Comparison of ENCODE assay signal across 16 cellular contexts in genomic region chr7:1694981-1695511, GRCh38. TPM values are rescaled to one million over a fixed set of nuclear protein-coding genes. Genes with fewer than 3 reads are reported as not detected.
DNase-seq lines count a peak whose midpoint lies in the region; ATAC-seq and TF ChIP-seq lines count a peak whose summit lies in the region.
"Had no signal": no experiment of that assay in that cellular context is flagged by ENCODE, and none has a peak within 500 bp of the region (broad histone marks: within the 10 kb centered on the region; RNA-seq: fewer than 3 reads in every experiment).

No MANE protein-coding gene starts in this region.

- H3K79me2 ChIP-seq in GM23338 (replicated peaks; ENCODE audit: insufficient read depth) = no peaks in the 10 kb centered on the region
- peaks cover 5% of the 10 kb centered on the region for H3K79me2 ChIP-seq in neural cell (replicated peaks; ENCODE audit: insufficient read depth, low read length)

- H3K9me3 ChIP-seq in neural cell (ENCODE audit: low read length) = no peaks in the 10 kb centered on the region
- H3K9me3 ChIP-seq: BE2C, gastrocnemius medialis, thoracic aorta had no signal

- ATAC-seq in GM23338 (no peak), GM19397 (IDR thresholded peaks at IDR 0.05; ENCODE audit: unreplicated experiment) (no peak), GM18907 (IDR thresholded peaks at IDR 0.05; ENCODE audit: unreplicated experiment) (no peak)
- no peak for ATAC-seq in activated CD8-positive, alpha-beta T cell treated with anti-CD3 and anti-CD28 coated beads, Interleukin-2, amount 10 ng/mL, durations not matched to agents 7 days and 5 days
- ATAC-seq: gastrocnemius medialis had no signal

- no peaks in the 10 kb centered on the region for H3K4me1 Mint-ChIP-seq in CD14-positive monocyte
- peaks cover 21% of the 10 kb centered on the region for H3K4me1 Mint-ChIP-seq in GM23338
- H3K4me1 Mint-ChIP-seq in activated CD8-positive, alpha-beta T cell treated with anti-CD3 and anti-CD28 coated beads, Interleukin-2, amount 10 ng/mL, durations not matched to agents 7 days and 5 days (ENCODE audit: low read depth) = no peaks in the 10 kb centered on the region
- H3K4me1 Mint-ChIP-seq: activated naive CD4-positive, alpha-beta T cell treated with anti-CD3 and anti-CD28 coated beads, Interleukin-2, amount 50 U/mL, for 24 hours; central memory CD8-positive, alpha-beta T cell had no signal

- POLR2A ChIA-PET in activated CD8-positive, alpha-beta T cell treated with anti-CD3 and anti-CD28 coated beads, Interleukin-2, amount 10 ng/mL, durations not matched to agents 7 days and 5 days (lab: Charles Lee) = no interaction called here

- CTCF ChIA-PET in activated CD8-positive, alpha-beta T cell treated with anti-CD3 and anti-CD28 coated beads, Interleukin-2, amount 10 ng/mL, durations not matched to agents 7 days and 5 days (lab: Charles Lee) = no interaction called here

- peak; percentile 32 for DNase-seq in CD14-positive monocyte (ENCODE audit: low spot score)
- DNase-seq in GM23338 (ENCODE audit: low spot score) = no peak
- peak in 8 of 10 donors; percentile 1 to 38 (median 24) for DNase-seq in dorsolateral prefrontal cortex
- DNase-seq in NK-92 treated with Interleukin-12 subunit alpha and Interleukin-12 subunit beta, amount 100 ng/mL, for 24 hours (lab: John Stamatoyannopoulos, UW) = no peak
- DNase-seq in activated CD8-positive, alpha-beta T cell treated with anti-CD3 and anti-CD28 coated beads, Interleukin-2, amount 10 ng/mL, durations not matched to agents 7 days and 5 days = no peak
- DNase-seq: activated CD4-positive, alpha-beta T cell treated with anti-CD3 and anti-CD28 coated beads, Interleukin-2, amount 50 U/mL, for 4 hours; BE2C; Kasumi-1; NCI-H82 had no signal

- no peak for TF ChIP-seq EP300 in neural cell (conservative IDR thresholded peaks at IDR 0.05; ENCODE audit: poor library complexity, severe bottlenecking)

- peak overlapping the region; percentile 82 for H3K9ac ChIP-seq in neural cell (ENCODE audit: low read length)

- H3K4me3 Mint-ChIP-seq in CD14-positive monocyte = no peak overlapping the region
- no peak overlapping the region; the same call in 2 of the 3 replicates for H3K4me3 Mint-ChIP-seq in GM23338
- H3K4me3 Mint-ChIP-seq in activated CD8-positive, alpha-beta T cell treated with anti-CD3 and anti-CD28 coated beads, Interleukin-2, amount 10 ng/mL, durations not matched to agents 7 days and 5 days = no peak overlapping the region
- H3K4me3 Mint-ChIP-seq: activated naive CD4-positive, alpha-beta T cell treated with anti-CD3 and anti-CD28 coated beads, Interleukin-2, amount 50 U/mL, for 24 hours; central memory CD8-positive, alpha-beta T cell had no signal

- H3K27me3 ChIP-seq in GM23338 (ENCODE audit: insufficient read depth) = no peaks in the 10 kb centered on the region
- peaks cover 0 to 4% (median 0%) of the 10 kb centered on the region in 45 donors for H3K27me3 ChIP-seq in dorsolateral prefrontal cortex
- H3K27me3 ChIP-seq in neural cell (ENCODE audit: insufficient read depth, low read depth, low read length) = no peaks in the 10 kb centered on the region
- H3K27me3 ChIP-seq: BE2C had no signal

- no peak overlapping the region for H3K27ac ChIP-seq in GM23338 (ENCODE audit: low read depth)
- peak overlapping the region in 5 of 59 donors; percentile 8 to 67 (median 59) for H3K27ac ChIP-seq in dorsolateral prefrontal cortex
- H3K27ac ChIP-seq in neural cell (ENCODE audit: low read length) = peak overlapping the region; percentile 91
- H3K27ac ChIP-seq: gastrocnemius medialis, thoracic aorta had no signal

- TF ChIP-seq CTCF in CD14-positive monocyte (IDR thresholded peaks at IDR 0.05) = no peak
- no peak for TF ChIP-seq CTCF in GM23338 (conservative IDR thresholded peaks at IDR 0.05; ENCODE audit: low read depth in 2 of 2)
- TF ChIP-seq CTCF in dorsolateral prefrontal cortex (IDR thresholded peaks at IDR 0.05 in 54 of 56, conservative IDR thresholded peaks at IDR 0.05 in 2 of 56; ENCODE audit: low read depth in 1 of 56, partially characterized antibody in 56 of 56) = no peak
- no peak for TF ChIP-seq CTCF in neural cell (IDR thresholded peaks at IDR 0.05; ENCODE audit: poor library complexity, severe bottlenecking)

- peaks cover 7% of the 10 kb centered on the region for H3K4me1 ChIP-seq in GM23338 (ENCODE audit: insufficient read depth)

- H3K36me3 Mint-ChIP-seq in CD14-positive monocyte (no peaks in the 10 kb centered on the region), GM23338 (ENCODE audit: low read depth) (no peaks in the 10 kb centered on the region)
- H3K36me3 Mint-ChIP-seq in activated CD8-positive, alpha-beta T cell treated with anti-CD3 and anti-CD28 coated beads, Interleukin-2, amount 10 ng/mL, durations not matched to agents 7 days and 5 days (ENCODE audit: low read depth) = no peaks in the 10 kb centered on the region
- H3K36me3 Mint-ChIP-seq: activated naive CD4-positive, alpha-beta T cell treated with anti-CD3 and anti-CD28 coated beads, Interleukin-2, amount 50 U/mL, for 24 hours had no signal

- H3K36me3 ChIP-seq in GM23338 (ENCODE audit: insufficient read depth) (no peaks in the 10 kb centered on the region), neural cell (ENCODE audit: insufficient read depth, low read length) (no peaks in the 10 kb centered on the region)
- H3K36me3 ChIP-seq: BE2C, gastrocnemius medialis, thoracic aorta had no signal

- H3K4me2 ChIP-seq in GM23338 = no peak overlapping the region
- H3K4me2 ChIP-seq in neural cell (ENCODE audit: low read length) = no peak overlapping the region

- no peaks in the 10 kb centered on the region for H3K9me2 ChIP-seq in GM23338 (ENCODE audit: insufficient read depth)
- H3K9me2 ChIP-seq in neural cell (ENCODE audit: insufficient read depth, low read length) = no peaks in the 10 kb centered on the region

- H3K4me3 ChIP-seq in GM23338 (no peak overlapping the region), dorsolateral prefrontal cortex (no peak overlapping the region), neural cell (ENCODE audit: low read length) (peak overlapping the region; percentile 57)
- H3K4me3 ChIP-seq: gastrocnemius medialis, thoracic aorta had no signal

- H3K9me3 Mint-ChIP-seq in CD14-positive monocyte = peaks cover 0 to 2% (median 0%) of the 10 kb centered on the region in 7 donors
- H3K9me3 Mint-ChIP-seq in GM23338 = no peaks in the 10 kb centered on the region; the same call in 2 of the 3 replicates
- no peaks in the 10 kb centered on the region for H3K9me3 Mint-ChIP-seq in activated CD8-positive, alpha-beta T cell treated with anti-CD3 and anti-CD28 coated beads, Interleukin-2, amount 10 ng/mL, durations not matched to agents 7 days and 5 days (ENCODE audit: insufficient read depth)
- H3K9me3 Mint-ChIP-seq: activated naive CD4-positive, alpha-beta T cell treated with anti-CD3 and anti-CD28 coated beads, Interleukin-2, amount 50 U/mL, for 24 hours; central memory CD8-positive, alpha-beta T cell had no signal

- H4K20me1 ChIP-seq in GM23338 (replicated peaks; ENCODE audit: insufficient read depth) (no peaks in the 10 kb centered on the region), neural cell (ENCODE audit: insufficient read depth) (no peaks in the 10 kb centered on the region)

- peaks cover 0 to 10% (median 7%) of the 10 kb centered on the region in 3 donors for H3K27me3 Mint-ChIP-seq in CD14-positive monocyte (ENCODE audit: low read depth in 3 of 3)
- H3K27me3 Mint-ChIP-seq in GM23338 (ENCODE audit: insufficient read depth, low read depth, poor library complexity) = peaks cover 9% of the 10 kb centered on the region
- H3K27me3 Mint-ChIP-seq in activated CD8-positive, alpha-beta T cell treated with anti-CD3 and anti-CD28 coated beads, Interleukin-2, amount 10 ng/mL, durations not matched to agents 7 days and 5 days (ENCODE audit: low read depth) = peaks cover 2% of the 10 kb centered on the region

- H3K27ac Mint-ChIP-seq in CD14-positive monocyte (no peak overlapping the region), GM23338 (0 out of 2 replicates have a peak overlapping the region, but pooled peaks have one; percentile 52)
- no peak overlapping the region for H3K27ac Mint-ChIP-seq in activated CD8-positive, alpha-beta T cell treated with anti-CD3 and anti-CD28 coated beads, Interleukin-2, amount 10 ng/mL, durations not matched to agents 7 days and 5 days
- H3K27ac Mint-ChIP-seq: activated naive CD4-positive, alpha-beta T cell treated with anti-CD3 and anti-CD28 coated beads, Interleukin-2, amount 50 U/mL, for 24 hours had no signal

- H2AFZ ChIP-seq in GM23338 (no peak overlapping the region), neural cell (ENCODE audit: low read depth, low read length) (no peak overlapping the region)

- H3F3A ChIP-seq in GM23338 (replicated peaks; ENCODE audit: low read depth) = no peaks in the 10 kb centered on the region
- H3F3A ChIP-seq in neural cell (ENCODE audit: insufficient read depth, low read length, poor library complexity, severe bottlenecking) = no peaks in the 10 kb centered on the region

- intact Hi-C loops in CD14-positive monocyte (cut with micrococcal nuclease) (no loop called here), dorsolateral prefrontal cortex (cut with DNase I) (no loop called here)

- TF ChIP-seq RAD21 in neural cell (conservative IDR thresholded peaks at IDR 0.05) = no peak

TF ChIP-seq in GM23338, 12 proteins besides CTCF, POLR2A, EP300 and RAD21:
- TF ChIP-seq CREB1 (CRISPR knock-in tag; IDR thresholded peaks at IDR 0.05; ENCODE audit: low read depth) = no peak
- TF ChIP-seq STAT1 (IDR thresholded peaks at IDR 0.05; ENCODE audit: unreplicated experiment) = no peak
- TF ChIP-seq JUNB (IDR thresholded peaks at IDR 0.05; ENCODE audit: unreplicated experiment) = no peak
- TF ChIP-seq EZH2 (IDR thresholded peaks at IDR 0.05; ENCODE audit: low read depth, unreplicated experiment) = no peak
- TF ChIP-seq EZH2phosphoT487 (IDR thresholded peaks at IDR 0.05; ENCODE audit: unreplicated experiment) = no peak
- TF ChIP-seq ZNF114 (CRISPR knock-in tag; IDR thresholded peaks at IDR 0.05) = no peak
TF ChIP-seq in GM23338: peak in this region for 0.

TF ChIP-seq in neural cell, 6 proteins besides CTCF, POLR2A, EP300 and RAD21 (continues in another document):
- no peak for TF ChIP-seq EZH2 (IDR thresholded peaks at IDR 0.05; ENCODE audit: borderline replicate concordance, insufficient read depth, low read length, poor library complexity, severe bottlenecking)
- TF ChIP-seq TAF1 (IDR thresholded peaks at IDR 0.05; ENCODE audit: low read depth) = no peak

RNA-seq across cellular contexts. Expression of gene ELFN1, which starts 25.0 kb away (rescaled TPM):
- not detected for polyA plus RNA-seq in CD14-positive monocyte
- 3.5 and 5.0 TPM in 2 replicates for total RNA-seq in GM23338 (2014; rRNA removed; shearing (Covaris generic))
- polyA plus RNA-seq in GM23338 (2016; fragmentation: Nextera tagmentation; extraction: Ambion mirVana) = 0.08 and 0.09 TPM in 2 replicates
- 1 to 10 TPM; 1.9 to 7.2 (median 3.7) TPM for total RNA-seq in dorsolateral prefrontal cortex
- polyA plus RNA-seq in neural cell = 11.8 and 13.9 TPM in 2 replicates
- 14.5 and 15.8 TPM in 2 replicates for polyA minus RNA-seq in neural cell
- not detected for total RNA-seq in activated CD8-positive, alpha-beta T cell treated with anti-CD3 and anti-CD28 coated beads, Interleukin-2, amount 10 ng/mL, durations not matched to agents 7 days and 5 days

Comparison
In these comparisons a context has a peak if more than half of its experiments do, and no peak if none do; other contexts are left out.
1. DNase-seq: peak in CD14-positive monocyte (single experiment) and dorsolateral prefrontal cortex (8 of 10); none in GM23338 (single experiment), NK-92 treated with Interleukin-12 subunit alpha and Interleukin-12 subunit beta, amount 100 ng/mL, for 24 hours (single experiment) and activated CD8-positive, alpha-beta T cell treated with anti-CD3 and anti-CD28 coated beads, Interleukin-2, amount 10 ng/mL, durations not matched to agents 7 days and 5 days (single experiment).